ENCODE assay signal across 11 cellular contexts in the genomic region with DNA sequence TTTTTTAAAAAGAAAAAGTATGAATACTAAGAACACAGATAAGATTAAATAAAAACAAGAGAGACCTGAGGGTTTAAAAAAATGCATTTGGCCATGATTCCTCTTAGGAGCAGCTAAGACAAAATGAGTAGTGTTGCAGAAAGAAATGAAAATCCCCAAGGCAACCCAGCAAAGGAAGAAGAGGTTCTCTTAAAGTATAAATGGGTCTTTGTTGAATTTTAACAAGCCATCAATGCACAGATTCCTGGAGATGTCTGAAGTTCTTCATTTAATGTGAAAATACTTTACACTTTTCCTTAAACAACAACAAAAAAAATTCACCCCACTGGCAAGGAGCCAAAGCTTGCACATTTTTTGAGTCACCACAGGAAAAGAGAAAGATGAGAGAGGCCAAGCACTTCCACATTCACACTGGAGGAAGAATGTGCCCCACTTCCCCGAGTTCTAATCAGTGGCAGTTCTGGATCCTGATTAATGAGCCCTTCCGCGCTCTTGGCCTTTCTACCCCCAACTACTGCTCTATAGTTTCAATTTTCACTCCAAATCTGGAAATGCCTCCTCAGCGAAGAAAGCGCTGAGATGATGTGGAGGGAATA.
DNase-seq lines count a peak whose midpoint lies in the region; ATAC-seq, FAIRE-seq and TF ChIP-seq lines count a peak whose summit lies in the region.
"Had no signal": no experiment of that assay in that cellular context is flagged by ENCODE, and none has a peak within 500 bp of the region (broad histone marks: within the 10 kb centered on the region; RNA-seq: fewer than 3 reads in every experiment).

No MANE protein-coding gene starts in this region.

- CTCF ChIA-PET in HepG2 (lab: Yijun Ruan, JAX; ENCODE audit: low intra/inter-chr PET ratio, low total read pairs) = no interaction called here

- intact Hi-C loops in HepG2 (cut with micrococcal nuclease; ENCODE audit: unreplicated experiment) (no loop called here), thyroid gland (cut with DNase I) (no loop called here)

- no TSS peak for BruUV-seq in HepG2 (replicated peaks; lab: Mats Ljungman, UMichigan)

- H4K20me1 ChIP-seq in HepG2 (ENCODE audit: insufficient read depth, low read length) (no peaks in the 10 kb centered on the region), astrocyte (ENCODE audit: insufficient read depth, low read length) (no peaks in the 10 kb centered on the region)

- no peaks in the 10 kb centered on the region for H3K9me3 ChIP-seq in liver (ENCODE audit: control insufficient read depth in 4 of 4, low read length in 3 of 4)
- no peaks in the 10 kb centered on the region; the same call in 1 of the 2 replicates for H3K9me3 ChIP-seq in HepG2 (ENCODE audit: low read length)
- H3K9me3 ChIP-seq in astrocyte (ENCODE audit: insufficient read depth, low read depth, low read length) = no peaks in the 10 kb centered on the region
- H3K9me3 ChIP-seq in right atrium auricular region = no peaks in the 10 kb centered on the region
- no peaks in the 10 kb centered on the region for H3K9me3 ChIP-seq in thyroid gland

- in situ Hi-C loops in HepG2 (cut with HindIII; ENCODE audit: extremely low pct_ligation_motif_present, low pct_unique_long_range_greater_than_20kb) = no loop called here

- no peaks in the 10 kb centered on the region for H3K27me3 Mint-ChIP-seq in astrocyte (ENCODE audit: low read depth, unreplicated experiment)

- no peaks in the 10 kb centered on the region for H3K9me3 Mint-ChIP-seq in astrocyte (ENCODE audit: unreplicated experiment)

- H3K79me2 ChIP-seq in HepG2 (ENCODE audit: insufficient read depth, low read length) (no peaks in the 10 kb centered on the region), astrocyte (ENCODE audit: insufficient read depth, low read length) (no peaks in the 10 kb centered on the region)

- TF ChIP-seq RAD21 in liver (IDR thresholded peaks at IDR 0.05) = no peak
- no peak for TF ChIP-seq RAD21 in HepG2 (CRISPR knock-in tag; IDR thresholded peaks at IDR 0.05)

- TF ChIP-seq EP300 in HepG2 (IDR thresholded peaks at IDR 0.05; ENCODE audit: low read depth in 2 of 2, low read length in 2 of 2) (no peak), HepG2 (CRISPR knock-in tag; IDR thresholded peaks at IDR 0.05; ENCODE audit: borderline replicate concordance) (no peak)

- WGBS in liver = 65% methylated on average over 5 of the region's 5 CpGs
- 79% methylated on average over 5 of the region's 5 CpGs for WGBS in HepG2 (ENCODE audit: low lambda C conversion rate)
- WGBS in thyroid gland, 2 donors = 65 to 75% methylated on average over 5 of the region's 5 CpGs

- FAIRE-seq in HepG2 (lab: Jason Lieb, UNC) (no peak), astrocyte (lab: Jason Lieb, UNC) (no peak)
- FAIRE-seq: endometrium had no signal

- H3K9ac ChIP-seq in liver (ENCODE audit: low read depth in 1 of 2, low read length in 2 of 2) (no peak overlapping the region), HepG2 (ENCODE audit: insufficient read depth, low read depth, low read length) (no peak overlapping the region), astrocyte (ENCODE audit: low read length) (no peak overlapping the region)

- H3K4me1 ChIP-seq in liver (ENCODE audit: control insufficient read depth in 4 of 4, insufficient read depth in 4 of 4, low read length in 3 of 4) (no peaks in the 10 kb centered on the region), HepG2 (ENCODE audit: insufficient read depth, low read length) (no peaks in the 10 kb centered on the region), astrocyte (ENCODE audit: insufficient read depth, low read length) (no peaks in the 10 kb centered on the region), right atrium auricular region (no peaks in the 10 kb centered on the region), thyroid gland (no peaks in the 10 kb centered on the region)

- no peak overlapping the region for H3K27ac ChIP-seq in liver (ENCODE audit: low read depth in 1 of 2, low read length in 2 of 2)
- H3K27ac ChIP-seq in HepG2 (ENCODE audit: extremely low read length, insufficient read depth, low read length) = no peak overlapping the region
- no peak overlapping the region for H3K27ac ChIP-seq in astrocyte (ENCODE audit: low read depth, low read length)
- H3K27ac ChIP-seq in right atrium auricular region = no peak overlapping the region
- no peak overlapping the region for H3K27ac ChIP-seq in thyroid gland
- H3K27ac ChIP-seq: skin epidermis had no signal

- H2AFZ ChIP-seq in HepG2 (ENCODE audit: low read length) (no peak overlapping the region), astrocyte (ENCODE audit: low read depth, low read length) (no peak overlapping the region)

- H3K4me3 ChIP-seq in liver (ENCODE audit: low read depth in 1 of 3, low read length in 3 of 3) (no peak overlapping the region), HepG2 (replicated peaks in 1 of 3; ENCODE audit: insufficient read depth in 1 of 3, low read depth in 2 of 3, low read length in 3 of 3) (no peak overlapping the region), astrocyte (ENCODE audit: insufficient read depth, low read depth, low read length) (no peak overlapping the region), right atrium auricular region (no peak overlapping the region), thyroid gland (replicated peaks in 1 of 3) (no peak overlapping the region)
- H3K4me3 ChIP-seq: skin epidermis had no signal

- H3K4me2 ChIP-seq in HepG2 (ENCODE audit: low read depth, low read length) = no peak overlapping the region
- H3K4me2 ChIP-seq in astrocyte (ENCODE audit: low read length) = peak overlapping the region; percentile 21

- H3K36me3 Mint-ChIP-seq in astrocyte (ENCODE audit: low read depth, unreplicated experiment) = no peaks in the 10 kb centered on the region

- ATAC-seq in HepG2 (no peak), GM19397 (IDR thresholded peaks at IDR 0.05; ENCODE audit: unreplicated experiment) (no peak)

- H3K27ac Mint-ChIP-seq in astrocyte (ENCODE audit: unreplicated experiment) = no peak overlapping the region

- peaks cover 10% of the 10 kb centered on the region for H3K4me1 Mint-ChIP-seq in astrocyte (ENCODE audit: low read depth, unreplicated experiment)

- H3K36me3 ChIP-seq in liver (ENCODE audit: control insufficient read depth in 4 of 4, insufficient read depth in 3 of 4, low read depth in 1 of 4, low read length in 3 of 4) = no peaks in the 10 kb centered on the region
- H3K36me3 ChIP-seq in HepG2 (replicated peaks in 1 of 2; ENCODE audit: control insufficient read depth in 1 of 2, insufficient read depth in 2 of 2, low read length in 2 of 2) = no peaks in the 10 kb centered on the region
- no peaks in the 10 kb centered on the region for H3K36me3 ChIP-seq in astrocyte (ENCODE audit: insufficient read depth, low read length)
- H3K36me3 ChIP-seq in right atrium auricular region = no peaks in the 10 kb centered on the region
- no peaks in the 10 kb centered on the region for H3K36me3 ChIP-seq in thyroid gland

- DNase-seq in HepG2 (ENCODE audit: low spot score) = no peak
- peak; percentile 36 for DNase-seq in astrocyte (ENCODE audit: low read depth)
- DNase-seq in right atrium auricular region (ENCODE audit: low spot score) = peak; percentile 71
- no peak for DNase-seq in NCI-H510A (lab: John Stamatoyannopoulos, UW)
- no peak for DNase-seq in T-helper 1 cell
- no peak for DNase-seq in thyroid gland
- DNase-seq: NCI-H1092 treated with DMSO at 0.1 percent for 48 hours had no signal

- TF ChIP-seq CTCF in liver (IDR thresholded peaks at IDR 0.05; ENCODE audit: low read depth, low read length, missing input control) (no peak), HepG2 (CRISPR knock-in tag; IDR thresholded peaks at IDR 0.05) (no peak), astrocyte (IDR thresholded peaks at IDR 0.05; ENCODE audit: insufficient read depth, low read depth, low read length) (no peak), right atrium auricular region (IDR thresholded peaks at IDR 0.05) (no peak), thyroid gland (IDR thresholded peaks at IDR 0.05) (no peak)

- POLR2A ChIA-PET in HepG2 (lab: Yijun Ruan, JAX) = no interaction called here

- no peak overlapping the region for H3K4me3 Mint-ChIP-seq in astrocyte (ENCODE audit: unreplicated experiment)

- TF ChIP-seq POLR2A in HepG2 (IDR thresholded peaks at IDR 0.05; ENCODE audit: insufficient read depth in 1 of 2, low read depth in 2 of 2, low read length in 2 of 2) = no peak
- no peak for TF ChIP-seq POLR2A in thyroid gland (IDR thresholded peaks at IDR 0.05)

- H3K27me3 ChIP-seq in liver (ENCODE audit: control insufficient read depth in 4 of 4, insufficient read depth in 4 of 4, low read length in 3 of 4) = no peaks in the 10 kb centered on the region
- no peaks in the 10 kb centered on the region; a peak in 1 of 5 replicates for H3K27me3 ChIP-seq in HepG2 (ENCODE audit: control insufficient read depth in 1 of 2, insufficient read depth in 2 of 2, low read length in 2 of 2)
- H3K27me3 ChIP-seq in astrocyte (ENCODE audit: insufficient read depth, low read length) = no peaks in the 10 kb centered on the region
- no peaks in the 10 kb centered on the region for H3K27me3 ChIP-seq in right atrium auricular region
- H3K27me3 ChIP-seq in thyroid gland = no peaks in the 10 kb centered on the region

TF ChIP-seq in liver, 16 proteins besides CTCF, POLR2A, EP300 and RAD21:
- TF ChIP-seq NR2F2 (IDR thresholded peaks at IDR 0.05) = peak; percentile 52
- TF ChIP-seq TAF1 (conservative IDR thresholded peaks at IDR 0.05) = no peak

TF ChIP-seq in HepG2, 621 proteins besides CTCF, POLR2A, EP300 and RAD21 (continues in another document):
- TF ChIP-seq, protein P1, sequence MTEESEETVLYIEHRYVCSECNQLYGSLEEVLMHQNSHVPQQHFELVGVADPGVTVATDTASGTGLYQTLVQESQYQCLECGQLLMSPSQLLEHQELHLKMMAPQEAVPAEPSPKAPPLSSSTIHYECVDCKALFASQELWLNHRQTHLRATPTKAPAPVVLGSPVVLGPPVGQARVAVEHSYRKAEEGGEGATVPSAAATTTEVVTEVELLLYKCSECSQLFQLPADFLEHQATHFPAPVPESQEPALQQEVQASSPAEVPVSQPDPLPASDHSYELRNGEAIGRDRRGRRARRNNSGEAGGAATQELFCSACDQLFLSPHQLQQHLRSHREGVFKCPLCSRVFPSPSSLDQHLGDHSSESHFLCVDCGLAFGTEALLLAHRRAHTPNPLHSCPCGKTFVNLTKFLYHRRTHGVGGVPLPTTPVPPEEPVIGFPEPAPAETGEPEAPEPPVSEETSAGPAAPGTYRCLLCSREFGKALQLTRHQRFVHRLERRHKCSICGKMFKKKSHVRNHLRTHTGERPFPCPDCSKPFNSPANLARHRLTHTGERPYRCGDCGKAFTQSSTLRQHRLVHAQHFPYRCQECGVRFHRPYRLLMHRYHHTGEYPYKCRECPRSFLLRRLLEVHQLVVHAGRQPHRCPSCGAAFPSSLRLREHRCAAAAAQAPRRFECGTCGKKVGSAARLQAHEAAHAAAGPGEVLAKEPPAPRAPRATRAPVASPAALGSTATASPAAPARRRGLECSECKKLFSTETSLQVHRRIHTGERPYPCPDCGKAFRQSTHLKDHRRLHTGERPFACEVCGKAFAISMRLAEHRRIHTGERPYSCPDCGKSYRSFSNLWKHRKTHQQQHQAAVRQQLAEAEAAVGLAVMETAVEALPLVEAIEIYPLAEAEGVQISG (CRISPR knock-in tag; IDR thresholded peaks at IDR 0.05) = no peak
- TF ChIP-seq ZNF567 (CRISPR knock-in tag; IDR thresholded peaks at IDR 0.05; ENCODE audit: borderline replicate concordance) (no peak), SOX6 (IDR thresholded peaks at IDR 0.05) (no peak), SOX6 (CRISPR knock-in tag; IDR thresholded peaks at IDR 0.05) (no peak)

Comparison
In these comparisons a context has a peak if more than half of its experiments do, and no peak if none do; other contexts are left out.
1. DNase-seq: peak in astrocyte (single experiment) and right atrium auricular region (single experiment); none in HepG2 (single experiment), NCI-H510A (single experiment), T-helper 1 cell (0 of 5) and thyroid gland (0 of 2).